ENCODE assay signal across 21 cellular contexts in genomic region chr7:6235029-6235627, GRCh38.
"Had no signal": no experiment of that assay in that cellular context is flagged by ENCODE, and none has a peak within 500 bp of the region (broad histone marks: within the 10 kb centered on the region; RNA-seq: fewer than 3 reads in every experiment).

No MANE protein-coding gene starts in this region.

- H3K9me3 Mint-ChIP-seq: activated CD4-positive, alpha-beta memory T cell treated with anti-CD3 and anti-CD28 coated beads for 36 hours; activated CD4-positive, alpha-beta T cell treated with anti-CD3 and anti-CD28 coated beads, Interleukin-2, amount 10 ng/mL, durations not matched to agents 24 days and 14 days; activated naive CD4-positive, alpha-beta T cell treated with anti-CD3 and anti-CD28 coated beads, Interleukin-2, amount 50 U/mL, for 72 hours; dendritic cell treated with granulocyte-macrophage colony-stimulating factor and Interleukin-4, amounts not matched to agents 40 ng/mL and 50 ng/mL, for 4 days; endodermal cell; mesothelial cell of epicardium; naive B cell had no signal

- H3K27me3 Mint-ChIP-seq: naive B cell had no signal

- ATAC-seq: foreskin keratinocyte, left lung had no signal

- H3K9me3 ChIP-seq: breast epithelium, left lung, ovary, prostate gland, spleen, tibial nerve had no signal

- H3K4me3 Mint-ChIP-seq: activated CD4-positive, alpha-beta memory T cell treated with anti-CD3 and anti-CD28 coated beads for 36 hours; activated CD4-positive, alpha-beta T cell treated with anti-CD3 and anti-CD28 coated beads, Interleukin-2, amount 10 ng/mL, durations not matched to agents 24 days and 14 days; dendritic cell treated with granulocyte-macrophage colony-stimulating factor and Interleukin-4, amounts not matched to agents 40 ng/mL and 50 ng/mL, for 4 days; endodermal cell; mesothelial cell of epicardium; naive B cell had no signal

- DNase-seq: activated CD4-positive, alpha-beta T cell treated with anti-CD3 and anti-CD28 coated beads, Interleukin-2, amount 10 ng/mL, durations not matched to agents 24 days and 14 days; activated CD4-positive, CD25-positive, alpha-beta regulatory T cell treated with anti-CD3 and anti-CD28 coated beads, Interleukin-2, amount 50 U/mL, for 72 hours; activated gamma-delta T cell treated with Interleukin-2 at 50 U/mL for 16 hours; activated T-cell treated with anti-CD3 and anti-CD28 coated beads, Interleukin-2, amount 50 U/mL, for 1 hour; central memory CD4-positive, alpha-beta T cell; endodermal cell; foreskin keratinocyte; left lung; naive B cell; ovary; spleen; stimulated activated naive CD4-positive, alpha-beta T cell treated with Interleukin-2 at 50 U/mL for 16 hours had no signal

- H3K27me3 ChIP-seq: breast epithelium, foreskin keratinocyte, left lung, ovary, spleen, tibial nerve had no signal

- H3K36me3 Mint-ChIP-seq: activated CD4-positive, alpha-beta memory T cell treated with anti-CD3 and anti-CD28 coated beads for 36 hours; activated naive CD4-positive, alpha-beta T cell treated with anti-CD3 and anti-CD28 coated beads, Interleukin-2, amount 50 U/mL, for 72 hours; mesothelial cell of epicardium; naive B cell had no signal

- H3K36me3 ChIP-seq: breast epithelium, left lung, ovary, prostate gland, spleen, tibial nerve had no signal

- H3K4me3 ChIP-seq: breast epithelium, left lung, lung, ovary, prostate gland, spleen, tibial nerve had no signal

- H3K27ac Mint-ChIP-seq: activated CD4-positive, alpha-beta memory T cell treated with anti-CD3 and anti-CD28 coated beads for 36 hours; activated CD4-positive, alpha-beta T cell treated with anti-CD3 and anti-CD28 coated beads, Interleukin-2, amount 10 ng/mL, durations not matched to agents 24 days and 14 days; dendritic cell treated with granulocyte-macrophage colony-stimulating factor and Interleukin-4, amounts not matched to agents 40 ng/mL and 50 ng/mL, for 4 days; endodermal cell; mesothelial cell of epicardium had no signal

- H3K27ac ChIP-seq: breast epithelium, foreskin keratinocyte, left lung, ovary, prostate gland, spleen, tibial nerve, VCaP had no signal

- H3K4me1 ChIP-seq: breast epithelium, prostate gland had no signal
